ENCODE assay signal across 33 cellular contexts in the genomic region with DNA sequence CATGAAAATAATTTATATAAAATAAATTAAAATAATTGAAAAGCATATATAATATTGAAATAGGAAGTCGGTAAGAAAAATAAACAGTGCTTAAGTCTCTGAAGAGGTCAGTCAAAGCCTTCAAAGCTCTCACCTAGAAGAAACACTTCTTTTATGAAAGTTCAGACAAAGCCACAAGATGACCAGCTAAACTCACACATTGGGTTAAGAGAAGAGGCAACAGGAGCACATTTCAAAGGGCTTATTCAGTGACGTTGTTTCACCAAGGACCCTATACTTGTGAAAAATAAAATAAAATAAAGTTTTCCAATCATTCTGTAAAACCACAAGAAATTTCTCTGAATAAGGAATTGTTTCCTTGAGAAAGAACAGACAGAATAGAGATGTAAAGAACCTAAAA. TPM values are rescaled to one million over a fixed set of nuclear protein-coding genes. Genes with fewer than 3 reads are reported as not detected.
DNase-seq lines count a peak whose midpoint lies in the region; ATAC-seq, FAIRE-seq and TF ChIP-seq lines count a peak whose summit lies in the region.
"Had no signal": no experiment of that assay in that cellular context is flagged by ENCODE, and none has a peak within 500 bp of the region (broad histone marks: within the 10 kb centered on the region; RNA-seq: fewer than 3 reads in every experiment).

No MANE protein-coding gene starts in this region.

- no peak overlapping the region for H3K9ac ChIP-seq in kidney (ENCODE audit: low read length in 2 of 2)
- H3K9ac ChIP-seq: BLaER1 treated with 17β-estradiol and CSF1 and Interleukin-3, amounts not matched to agents 10 nM and 100 nM; neural progenitor cell had no signal

- H3K36me3 ChIP-seq in ACC112 (ENCODE audit: insufficient read depth, low read length) (no peaks in the 10 kb centered on the region), kidney (ENCODE audit: control insufficient read depth in 1 of 2, insufficient read depth in 2 of 2, low read length in 2 of 2) (no peaks in the 10 kb centered on the region), stomach (no peaks in the 10 kb centered on the region)
- H3K36me3 ChIP-seq: adrenal gland, esophagus muscularis mucosa, gastrocnemius medialis, HAP-1, neural progenitor cell had no signal

- TF ChIP-seq CTCF in kidney (IDR thresholded peaks at IDR 0.05; ENCODE audit: borderline replicate concordance, extremely low read depth, insufficient read depth) (no peak), stomach (IDR thresholded peaks at IDR 0.05) (no peak)

- H3K4me1 Mint-ChIP-seq in activated T-cell treated with anti-CD3 and anti-CD28 coated beads, Interleukin-2, amount 50 U/mL, for 72 hours (ENCODE audit: low read depth): peaks cover 41% of the 10 kb centered on the region

- peak overlapping the region; percentile 37 for H2AFZ ChIP-seq in ACC112 (ENCODE audit: low read length, unreplicated experiment)
- H2AFZ ChIP-seq: neural progenitor cell had no signal

- peaks cover 1 to 2% of the 10 kb centered on the region in 2 donors for H3K36me3 Mint-ChIP-seq in activated T-cell treated with anti-CD3 and anti-CD28 coated beads, Interleukin-2, amount 50 U/mL, for 72 hours (ENCODE audit: insufficient read depth in 2 of 2)
- H3K36me3 Mint-ChIP-seq: neural progenitor cell; stimulated activated memory B cell treated with anti-CD40 and anti-IgM and Interleukin-4, amounts not matched to agents 10 μg/mL and 1 μg/mL and 100 μg/mL, for 72 hours had no signal

- H3K27ac ChIP-seq in ACC112 (ENCODE audit: low read depth, low read length) (no peak overlapping the region; the same call in 1 of the 2 replicates), kidney (ENCODE audit: low read depth in 2 of 2, low read length in 2 of 2) (peak overlapping the region; percentile 72 to 82), stomach (peak overlapping the region in 3 of 5 donors; percentile 100)
- H3K27ac ChIP-seq: BLaER1 treated with 17β-estradiol and CSF1 and Interleukin-3, amounts not matched to agents 10 nM and 100 nM; neural progenitor cell had no signal

- H3K27ac Mint-ChIP-seq in activated T-cell treated with anti-CD3 and anti-CD28 coated beads, Interleukin-2, amount 50 U/mL, for 72 hours: no peak overlapping the region
- H3K27ac Mint-ChIP-seq: activated CD8-positive, alpha-beta memory T cell treated with anti-CD3 and anti-CD28 coated beads, Interleukin-2, amount 10 ng/mL, durations not matched to agents 7 days and 5 days; dendritic cell treated with granulocyte-macrophage colony-stimulating factor and Interleukin-4, amounts not matched to agents 40 ng/mL and 50 ng/mL, for 4 days; endodermal cell; memory B cell; neural progenitor cell; progenitor cell of endocrine pancreas; stimulated activated memory B cell treated with anti-CD40 and anti-IgM and Interleukin-4, amounts not matched to agents 10 μg/mL and 1 μg/mL and 100 μg/mL, for 72 hours had no signal

- DNase-seq in SK-MEL-5 (ENCODE audit: low read depth, low spot score) (peak; percentile 55), kidney (no peak), stomach (no peak), posterior cingulate gyrus (no peak)
- DNase-seq in activated T-cell treated with anti-CD3 and anti-CD28 coated beads, Interleukin-2, amount 50 U/mL, for 72 hours: no peak
- DNase-seq: activated CD4-positive, alpha-beta T cell treated with anti-CD3 and anti-CD28 coated beads, Interleukin-2, amount 50 U/mL, for 4 hours; activated CD8-positive, alpha-beta memory T cell treated with anti-CD3 and anti-CD28 coated beads, Interleukin-2, amount 10 ng/mL, durations not matched to agents 7 days and 5 days; activated naive CD4-positive, alpha-beta T cell; COR-L47; endodermal cell; gastrocnemius medialis; hypothalamus; KBM-7; NCI-H1092; NCI-H187; NCI-H2171; T-helper 17 cell had no signal

- WGBS in stomach, 5 donors: 38 to 54% (median 50%) methylated on average over 2 of the region's 2 CpGs

- no peak for FAIRE-seq in kidney (lab: Jason Lieb, UNC)
- FAIRE-seq: GM12891, HTR-8/SVneo had no signal

- no peaks in the 10 kb centered on the region for H3K9me3 Mint-ChIP-seq in activated T-cell treated with anti-CD3 and anti-CD28 coated beads, Interleukin-2, amount 50 U/mL, for 72 hours
- H3K9me3 Mint-ChIP-seq: central memory CD8-positive, alpha-beta T cell; dendritic cell treated with granulocyte-macrophage colony-stimulating factor and Interleukin-4, amounts not matched to agents 40 ng/mL and 50 ng/mL, for 4 days; endodermal cell; memory B cell; neural progenitor cell; stimulated activated memory B cell treated with anti-CD40 and anti-IgM and Interleukin-4, amounts not matched to agents 10 μg/mL and 1 μg/mL and 100 μg/mL, for 72 hours had no signal

- ATAC-seq in GM19328 (IDR thresholded peaks at IDR 0.05; ENCODE audit: unreplicated experiment): no peak
- ATAC-seq in activated T-cell treated with anti-CD3 and anti-CD28 coated beads, Interleukin-2, amount 50 U/mL, for 72 hours (replicated peaks in 1 of 2): no peak
- ATAC-seq: activated CD8-positive, alpha-beta memory T cell treated with anti-CD3 and anti-CD28 coated beads, Interleukin-2, amount 10 ng/mL, durations not matched to agents 7 days and 5 days; body of pancreas; gastrocnemius medialis; left lobe of liver; stimulated activated memory B cell treated with anti-CD40 and anti-IgM and Interleukin-4, amounts not matched to agents 10 μg/mL and 1 μg/mL and 100 μg/mL, for 72 hours; T-helper 17 cell had no signal

- no peaks in the 10 kb centered on the region for H3K27me3 Mint-ChIP-seq in activated T-cell treated with anti-CD3 and anti-CD28 coated beads, Interleukin-2, amount 50 U/mL, for 72 hours (ENCODE audit: low read depth)
- H3K27me3 Mint-ChIP-seq: central memory CD8-positive, alpha-beta T cell; memory B cell; stimulated activated memory B cell treated with anti-CD40 and anti-IgM and Interleukin-4, amounts not matched to agents 10 μg/mL and 1 μg/mL and 100 μg/mL, for 72 hours; T-helper 17 cell had no signal

- intact Hi-C loops in kidney (cut with DNase I) (no loop called here), stomach (cut with DNase I; ENCODE audit: low total_unique reads) (no loop called here), posterior cingulate gyrus (cut with DNase I) (loop anchor here (10.0 kb wide), 2 partner anchors 136 to 354 kb away; a partner anchor contains a TSS)

- no peak overlapping the region for H3K4me3 Mint-ChIP-seq in activated T-cell treated with anti-CD3 and anti-CD28 coated beads, Interleukin-2, amount 50 U/mL, for 72 hours
- H3K4me3 Mint-ChIP-seq: activated CD8-positive, alpha-beta memory T cell treated with anti-CD3 and anti-CD28 coated beads, Interleukin-2, amount 10 ng/mL, durations not matched to agents 7 days and 5 days; central memory CD8-positive, alpha-beta T cell; dendritic cell treated with granulocyte-macrophage colony-stimulating factor and Interleukin-4, amounts not matched to agents 40 ng/mL and 50 ng/mL, for 4 days; endodermal cell; memory B cell; stimulated activated memory B cell treated with anti-CD40 and anti-IgM and Interleukin-4, amounts not matched to agents 10 μg/mL and 1 μg/mL and 100 μg/mL, for 72 hours; T-helper 17 cell had no signal

- no peak for TF ChIP-seq EP300 in stomach (IDR thresholded peaks at IDR 0.05)

- H3K4me1 ChIP-seq in ACC112 (ENCODE audit: control insufficient read depth, insufficient read depth, low read length, unreplicated experiment): peaks cover 11% of the 10 kb centered on the region
- H3K4me1 ChIP-seq in kidney (ENCODE audit: control insufficient read depth in 1 of 2, insufficient read depth in 1 of 2, low read depth in 1 of 2, low read length in 2 of 2): peaks cover 11 to 13% of the 10 kb centered on the region in 2 donors
- H3K4me1 ChIP-seq in stomach: peaks cover 2 to 32% (median 15%) of the 10 kb centered on the region in 4 donors

- H3K79me2 ChIP-seq in ACC112 (ENCODE audit: control insufficient read depth, insufficient read depth, low read length, unreplicated experiment): peaks cover 24% of the 10 kb centered on the region

- H3K27me3 ChIP-seq in ACC112 (ENCODE audit: insufficient read depth, low read length): no peaks in the 10 kb centered on the region
- H3K27me3 ChIP-seq in stomach: no peaks in the 10 kb centered on the region
- H3K27me3 ChIP-seq: adrenal gland, body of pancreas, esophagus muscularis mucosa, gastrocnemius medialis had no signal

- no peak for TF ChIP-seq POLR2A in stomach (IDR thresholded peaks at IDR 0.05)

- no peak overlapping the region for H3K4me3 ChIP-seq in ACC112 (ENCODE audit: low read depth, low read length)
- H3K4me3 ChIP-seq in kidney (ENCODE audit: low read length in 2 of 2): peak overlapping the region in 1 of 2 donors; percentile 34
- no peak overlapping the region for H3K4me3 ChIP-seq in stomach
- H3K4me3 ChIP-seq: adrenal gland; BLaER1 treated with 17β-estradiol and CSF1 and Interleukin-3, amounts not matched to agents 10 nM and 100 nM; body of pancreas; esophagus muscularis mucosa; gastrocnemius medialis; HAP-1; neural progenitor cell had no signal

- in situ Hi-C loops in SK-MEL-5 (cut with HindIII; ENCODE audit: low pct_unique_long_range_greater_than_20kb, low sequenced_read_pairs): no loop called here

- H3K9me3 ChIP-seq in kidney (ENCODE audit: control insufficient read depth in 1 of 2, low read length in 2 of 2) (no peaks in the 10 kb centered on the region), stomach (no peaks in the 10 kb centered on the region)
- H3K9me3 ChIP-seq: adrenal gland; BLaER1 treated with 17β-estradiol and CSF1 and Interleukin-3, amounts not matched to agents 10 nM and 100 nM; body of pancreas; esophagus muscularis mucosa; gastrocnemius medialis; HAP-1 had no signal

RNA-seq across cellular contexts. Expression of a gene that starts 2.5 kb away (rescaled TPM):
- 302 and 309 TPM in 2 replicates for total RNA-seq in SK-MEL-5 (2014; rRNA removed; shearing (Covaris generic))
- polyA plus RNA-seq in SK-MEL-5 (2015; cell fraction: cytosol; rRNA removed): 414 and 434 TPM in 2 replicates
- 69.9 and 76.6 TPM in 2 replicates for polyA plus RNA-seq in SK-MEL-5 (2015; cell fraction: nucleus; rRNA removed)
- total RNA-seq in kidney (1,431 TPM), stomach (100 to 1,000 TPM; 271 to 419 (median 293) TPM)
- polyA plus RNA-seq in kidney (ENCODE audit: insufficient read depth, low read depth, low replicate concordance) (2,443 TPM), stomach (100 to 1,000 TPM; 113 to 359 (median 141) TPM)
- 100 to 1,000 TPM; 109 to 111 TPM for total RNA-seq in activated T-cell treated with anti-CD3 and anti-CD28 coated beads, Interleukin-2, amount 50 U/mL, for 72 hours
